20 cellular contexts compared by ENCODE assay signal in genomic region chr17:36117505-36118382, GRCh38. TPM values are rescaled to one million over a fixed set of nuclear protein-coding genes. Genes with fewer than 3 reads are reported as not detected.
DNase-seq lines count a peak whose midpoint lies in the region; ATAC-seq and TF ChIP-seq lines count a peak whose summit lies in the region.
"Had no signal": no experiment of that assay in that cellular context is flagged by ENCODE, and none has a peak within 500 bp of the region (broad histone marks: within the 10 kb centered on the region; RNA-seq: fewer than 3 reads in every experiment).

No MANE protein-coding gene starts in this region.

- DNase-seq in NCI-H82 (lab: John Stamatoyannopoulos, UW), result peak; percentile 80
- no peak for DNase-seq in NCI-H82 treated with DMSO at 0.1 percent for 48 hours (lab: John Stamatoyannopoulos, UW; ENCODE audit: unreplicated experiment)
- DNase-seq in GM10248 (ENCODE audit: extremely low spot score), result peak; percentile 41
- DNase-seq in activated T-cell treated with anti-CD3 and anti-CD28 coated beads, Interleukin-2, amount 50 U/mL, for 48 hours, result peak; percentile 64 to 70
- peak; percentile 63 for DNase-seq in stimulated activated CD4-positive, alpha-beta T cell treated with anti-CD3 and anti-CD28 coated beads, Interleukin-1b, Interleukin-23, amount 100 ng/mL, for 48 hours
- no peak for DNase-seq in mesenteric fat pad (ENCODE audit: low spot score)
- DNase-seq in NCI-H128 (lab: John Stamatoyannopoulos, UW; ENCODE audit: unreplicated experiment), result no peak
- DNase-seq: activated CD4-positive, CD25-positive, alpha-beta regulatory T cell; CD4-positive, alpha-beta T cell; EL; glutamatergic neuron; GOT3; islet precursor cell; NCI-H1105 treated with DMSO at 0.1 percent for 48 hours; NCI-H446; PC-9; small intestine had no signal

- CTCF ChIA-PET in GM10248 (lab: Yijun Ruan, JAX), result interaction anchor here (0.8 to 3.8 kb wide), 11 partner anchors 10 to 148 kb away, joined by 3 to 29 read pairs (median 5); no protein-coding TSS in a partner anchor

- TF ChIP-seq CTCF in GM10248 (IDR thresholded peaks at IDR 0.05; ENCODE audit: control extremely low read depth, extremely low read depth, low read depth, missing control alignments), result no peak

- ATAC-seq in HG02623 (IDR thresholded peaks at IDR 0.05; ENCODE audit: unreplicated experiment), result no peak

- POLR2A ChIA-PET in GM10248 (lab: Yijun Ruan, JAX), result interaction anchor here (1.2 to 1.5 kb wide), 2 partner anchors 26 to 28 kb away, joined by 3 to 5 read pairs; partner anchors contain the start of gene CCL3

RNA-seq across cellular contexts. Expression of gene CCL4, which starts 14.1 kb away (rescaled TPM):
- total RNA-seq in mesenteric fat pad, result 25.3 TPM
- total RNA-seq: osteocyte, PC-9 had no signal

RNA-seq across cellular contexts. Expression of gene CCL3, which starts 27.8 kb away (rescaled TPM):
- total RNA-seq in mesenteric fat pad, result 33.7 TPM
- total RNA-seq: osteocyte, PC-9 had no signal

RNA-seq across cellular contexts. Expression of gene CCL18, which starts 53.7 kb away (rescaled TPM):
- 51.9 TPM for total RNA-seq in mesenteric fat pad
- total RNA-seq: CD4-positive, alpha-beta T cell; cerebellum; osteocyte; PC-9 had no signal

RNA-seq across cellular contexts. Expression of gene TBC1D3B, which starts 58.7 kb away (rescaled TPM):
- total RNA-seq in mesenteric fat pad, result 3.3 TPM

Comparison
In these comparisons a context has a peak if more than half of its experiments do, and no peak if none do; other contexts are left out.
1. DNase-seq: peak in NCI-H82 (single experiment), GM10248 (single experiment), activated T-cell treated with anti-CD3 and anti-CD28 coated beads, Interleukin-2, amount 50 U/mL, for 48 hours (2 of 2) and stimulated activated CD4-positive, alpha-beta T cell treated with anti-CD3 and anti-CD28 coated beads, Interleukin-1b, Interleukin-23, amount 100 ng/mL, for 48 hours (single experiment); none in NCI-H82 treated with DMSO at 0.1 percent for 48 hours (single experiment), mesenteric fat pad (single experiment) and NCI-H128 (single experiment).